ENCODE assay signal across 9 cellular contexts in the genomic region with DNA sequence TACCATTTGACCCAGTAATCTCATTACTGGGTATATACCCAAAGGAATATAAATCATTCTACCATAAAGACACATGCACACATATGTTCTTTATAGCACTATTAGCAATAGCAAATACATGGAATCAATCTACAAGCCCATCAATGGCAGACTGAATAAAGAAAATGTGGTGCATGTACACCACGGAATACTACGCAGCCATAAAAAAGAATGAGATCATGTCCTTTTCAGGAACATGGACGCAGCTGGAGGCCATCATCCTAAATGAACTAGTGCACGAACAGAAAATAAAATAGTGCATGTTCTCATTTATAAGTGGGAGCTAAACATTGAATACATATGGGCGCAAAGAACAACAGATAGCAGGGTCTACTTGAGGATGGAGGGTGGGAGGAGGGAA.
"Had no signal": no experiment of that assay in that cellular context is flagged by ENCODE, and none has a peak within 500 bp of the region (broad histone marks: within the 10 kb centered on the region; RNA-seq: fewer than 3 reads in every experiment).

No MANE protein-coding gene starts in this region.

- H2AFZ ChIP-seq: GM23248 had no signal

- H3K4me3 ChIP-seq: GM23248, HAP-1, K562 had no signal

- ATAC-seq: HCT116, K562 had no signal

- DNase-seq: GM23248, GOT3, H7, IMR-90, KG1 had no signal

- H3K9me3 ChIP-seq: HAP-1 had no signal

- FAIRE-seq: HTR-8/SVneo, K562 had no signal
